In the genomic region with DNA sequence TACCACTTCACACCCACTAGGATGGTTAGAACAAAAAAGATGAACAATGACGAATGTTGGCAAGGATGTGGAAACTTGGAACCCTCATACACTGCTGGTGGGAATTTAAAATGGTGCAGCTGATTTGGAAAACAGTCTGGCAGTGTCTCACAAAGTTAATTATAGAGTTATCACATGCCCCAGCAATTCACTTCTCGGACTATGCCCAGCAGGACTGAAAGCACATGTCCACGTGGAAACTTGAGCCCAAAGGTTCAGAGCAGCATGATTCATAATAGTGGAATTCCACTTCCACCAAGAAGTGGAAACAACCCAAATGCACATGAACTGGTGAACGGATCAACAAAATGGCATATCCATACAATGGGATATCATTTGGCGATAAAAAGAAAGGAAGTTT, we compare ENCODE assay signal across 1 cellular context.
TF ChIP-seq lines count a peak whose summit lies in the region.

No MANE protein-coding gene starts in this region.

TF ChIP-seq in A549, 52 proteins besides CTCF, POLR2A, EP300 and RAD21 (continued from another document):
- TF ChIP-seq, protein P1, sequence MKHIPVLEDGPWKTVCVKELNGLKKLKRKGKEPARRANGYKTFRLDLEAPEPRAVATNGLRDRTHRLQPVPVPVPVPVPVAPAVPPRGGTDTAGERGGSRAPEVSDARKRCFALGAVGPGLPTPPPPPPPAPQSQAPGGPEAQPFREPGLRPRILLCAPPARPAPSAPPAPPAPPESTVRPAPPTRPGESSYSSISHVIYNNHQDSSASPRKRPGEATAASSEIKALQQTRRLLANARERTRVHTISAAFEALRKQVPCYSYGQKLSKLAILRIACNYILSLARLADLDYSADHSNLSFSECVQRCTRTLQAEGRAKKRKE (CRISPR knock-in tag; IDR thresholded peaks at IDR 0.05; ENCODE audit: low read depth): no peak
- TF ChIP-seq NR3C1 (IDR thresholded peaks at IDR 0.05) (no peak), CHD4 (IDR thresholded peaks at IDR 0.05; ENCODE audit: borderline replicate concordance) (no peak), ESRRA (IDR thresholded peaks at IDR 0.05; ENCODE audit: borderline replicate concordance, low read length) (no peak), EHMT2 (IDR thresholded peaks at IDR 0.05; ENCODE audit: low read depth) (no peak), ZSCAN20 (CRISPR knock-in tag; IDR thresholded peaks at IDR 0.05) (no peak), ZNF302 (CRISPR knock-in tag; IDR thresholded peaks at IDR 0.05) (no peak)
- TF ChIP-seq, protein P2, sequence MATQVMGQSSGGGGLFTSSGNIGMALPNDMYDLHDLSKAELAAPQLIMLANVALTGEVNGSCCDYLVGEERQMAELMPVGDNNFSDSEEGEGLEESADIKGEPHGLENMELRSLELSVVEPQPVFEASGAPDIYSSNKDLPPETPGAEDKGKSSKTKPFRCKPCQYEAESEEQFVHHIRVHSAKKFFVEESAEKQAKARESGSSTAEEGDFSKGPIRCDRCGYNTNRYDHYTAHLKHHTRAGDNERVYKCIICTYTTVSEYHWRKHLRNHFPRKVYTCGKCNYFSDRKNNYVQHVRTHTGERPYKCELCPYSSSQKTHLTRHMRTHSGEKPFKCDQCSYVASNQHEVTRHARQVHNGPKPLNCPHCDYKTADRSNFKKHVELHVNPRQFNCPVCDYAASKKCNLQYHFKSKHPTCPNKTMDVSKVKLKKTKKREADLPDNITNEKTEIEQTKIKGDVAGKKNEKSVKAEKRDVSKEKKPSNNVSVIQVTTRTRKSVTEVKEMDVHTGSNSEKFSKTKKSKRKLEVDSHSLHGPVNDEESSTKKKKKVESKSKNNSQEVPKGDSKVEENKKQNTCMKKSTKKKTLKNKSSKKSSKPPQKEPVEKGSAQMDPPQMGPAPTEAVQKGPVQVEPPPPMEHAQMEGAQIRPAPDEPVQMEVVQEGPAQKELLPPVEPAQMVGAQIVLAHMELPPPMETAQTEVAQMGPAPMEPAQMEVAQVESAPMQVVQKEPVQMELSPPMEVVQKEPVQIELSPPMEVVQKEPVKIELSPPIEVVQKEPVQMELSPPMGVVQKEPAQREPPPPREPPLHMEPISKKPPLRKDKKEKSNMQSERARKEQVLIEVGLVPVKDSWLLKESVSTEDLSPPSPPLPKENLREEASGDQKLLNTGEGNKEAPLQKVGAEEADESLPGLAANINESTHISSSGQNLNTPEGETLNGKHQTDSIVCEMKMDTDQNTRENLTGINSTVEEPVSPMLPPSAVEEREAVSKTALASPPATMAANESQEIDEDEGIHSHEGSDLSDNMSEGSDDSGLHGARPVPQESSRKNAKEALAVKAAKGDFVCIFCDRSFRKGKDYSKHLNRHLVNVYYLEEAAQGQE (IDR thresholded peaks at IDR 0.05): no peak
